8 cellular contexts compared by ENCODE assay signal in genomic region chr4:165355900-165356300, GRCh38. TPM values are rescaled to one million over a fixed set of nuclear protein-coding genes. Genes with fewer than 3 reads are reported as not detected.
A peak's percentile ranks its signal among the peaks of the same experiment; 100 is the strongest.
DNase-seq lines count a peak whose midpoint lies in the region; ATAC-seq and TF ChIP-seq lines count a peak whose summit lies in the region.

No MANE protein-coding gene starts in this region.

- H3K4me3 ChIP-seq in OCI-LY3 (ENCODE audit: low read length), result no peak overlapping the region
- no peak overlapping the region for H3K4me3 ChIP-seq in epithelial cell of esophagus (ENCODE audit: low read length)

- H3K36me3 Mint-ChIP-seq in activated CD4-positive, alpha-beta T cell treated with anti-CD3 and anti-CD28 coated beads for 36 hours (ENCODE audit: low read depth), result no peaks in the 10 kb centered on the region

- TF ChIP-seq CTCF in OCI-LY3 (IDR thresholded peaks at IDR 0.05; ENCODE audit: low read depth, low read length), result peak; percentile 98
- TF ChIP-seq CTCF in epithelial cell of esophagus (IDR thresholded peaks at IDR 0.05; ENCODE audit: insufficient read depth, low read depth, low read length, missing control alignments), result peak; percentile 65

- no peak overlapping the region for H3K9ac ChIP-seq in OCI-LY3 (ENCODE audit: low read length)

- no peak overlapping the region for H3K4me3 Mint-ChIP-seq in activated CD4-positive, alpha-beta T cell treated with anti-CD3 and anti-CD28 coated beads for 36 hours

- H3K27me3 Mint-ChIP-seq in activated CD4-positive, alpha-beta T cell treated with anti-CD3 and anti-CD28 coated beads for 36 hours, result peaks cover 21% of the 10 kb centered on the region

- no peaks in the 10 kb centered on the region for H3K4me1 Mint-ChIP-seq in activated CD4-positive, alpha-beta T cell treated with anti-CD3 and anti-CD28 coated beads for 36 hours

- no peak overlapping the region for H3K27ac Mint-ChIP-seq in activated CD4-positive, alpha-beta T cell treated with anti-CD3 and anti-CD28 coated beads for 36 hours

- H3K27me3 ChIP-seq in OCI-LY3 (ENCODE audit: low read depth, low read length), result peaks cover 6% of the 10 kb centered on the region; the same call in 1 of the 2 replicates

- no peak overlapping the region for H3K27ac ChIP-seq in OCI-LY3 (ENCODE audit: low read length)

- peak; percentile 33 for DNase-seq in activated CD4-positive, alpha-beta T cell treated with anti-CD3 and anti-CD28 coated beads for 36 hours
- DNase-seq in activated CD4-positive, alpha-beta T cell treated with anti-CD3 and anti-CD28 coated beads for 1 hour, result no peak
- peak; percentile 56 for DNase-seq in epithelial cell of esophagus (ENCODE audit: low read depth)
- peak; percentile 5 for DNase-seq in occipital lobe (lab: John Stamatoyannopoulos, UW)
- DNase-seq in middle frontal gyrus (ENCODE audit: extremely low spot score, low spot score), result no peak

- intact Hi-C loops in activated CD4-positive, alpha-beta T cell treated with anti-CD3 and anti-CD28 coated beads for 36 hours (cut with DNase I, micrococcal nuclease), result loop anchor here (2.0 kb wide), 1 partner anchor 109 kb away; no protein-coding TSS in a partner anchor

- no peaks in the 10 kb centered on the region for H3K9me3 ChIP-seq in OCI-LY3 (ENCODE audit: insufficient read depth, low read length)

- H3K79me2 ChIP-seq in OCI-LY3 (ENCODE audit: low read length), result no peaks in the 10 kb centered on the region

- POLR2A ChIA-PET in activated CD4-positive, alpha-beta T cell treated with anti-CD3 and anti-CD28 coated beads for 36 hours (lab: Charles Lee), result no interaction called here

- H3K36me3 ChIP-seq in OCI-LY3 (replicated peaks; ENCODE audit: low read depth, low read length), result no peaks in the 10 kb centered on the region

- no peaks in the 10 kb centered on the region for H3K9me3 Mint-ChIP-seq in activated CD4-positive, alpha-beta T cell treated with anti-CD3 and anti-CD28 coated beads for 36 hours (ENCODE audit: low read depth)

- H4K20me1 ChIP-seq in OCI-LY3 (ENCODE audit: insufficient read depth, low read length), result no peaks in the 10 kb centered on the region

- peak overlapping the region; percentile 17; the same call in 1 of the 2 replicates for H3K4me2 ChIP-seq in OCI-LY3 (ENCODE audit: low read length)

- CTCF ChIA-PET in activated CD4-positive, alpha-beta T cell treated with anti-CD3 and anti-CD28 coated beads for 36 hours (lab: Charles Lee), result interaction anchor here (0.6 to 1.2 kb wide), 4 partner anchors 9 to 225 kb away, joined by 3 to 4 read pairs (median 3); partner anchors contain the start of gene CPE

- peak; percentile 53 for ATAC-seq in activated CD4-positive, alpha-beta T cell treated with anti-CD3 and anti-CD28 coated beads for 36 hours
- ATAC-seq in HG03520 (IDR thresholded peaks at IDR 0.05; ENCODE audit: unreplicated experiment) (peak; percentile 58), GM19455 (IDR thresholded peaks at IDR 0.05; ENCODE audit: unreplicated experiment) (no peak)

- H2AFZ ChIP-seq in OCI-LY3 (ENCODE audit: low read depth, low read length), result peak overlapping the region; percentile 75

- no peaks in the 10 kb centered on the region for H3K4me1 ChIP-seq in OCI-LY3 (ENCODE audit: low read length)

RNA-seq across cellular contexts. Expression of gene CPE, which starts 22.9 kb away (rescaled TPM):
- total RNA-seq in activated CD4-positive, alpha-beta T cell treated with anti-CD3 and anti-CD28 coated beads for 36 hours, result not detected
- 347 TPM for total RNA-seq in occipital lobe

RNA-seq across cellular contexts. Expression of gene MSMO1, which starts 28.4 kb away (rescaled TPM):
- total RNA-seq in activated CD4-positive, alpha-beta T cell treated with anti-CD3 and anti-CD28 coated beads for 36 hours, result 10 to 100 TPM; 48.4 to 50.7 TPM
- total RNA-seq in occipital lobe, result 482 TPM

Comparison
In these comparisons a context has a peak if more than half of its experiments do, and no peak if none do; other contexts are left out.
1. DNase-seq: peak in activated CD4-positive, alpha-beta T cell treated with anti-CD3 and anti-CD28 coated beads for 36 hours (single experiment), epithelial cell of esophagus (single experiment) and occipital lobe (single experiment); none in activated CD4-positive, alpha-beta T cell treated with anti-CD3 and anti-CD28 coated beads for 1 hour (single experiment) and middle frontal gyrus (single experiment).
2. RNA of gene CPE, which starts 22.9 kb away (total RNA-seq): 347 TPM in occipital lobe (single experiment); not detected in activated CD4-positive, alpha-beta T cell treated with anti-CD3 and anti-CD28 coated beads for 36 hours; every median in the first group is over 100 times any median in the second.